ENCODE assay signal across 8 cellular contexts in the genomic region with DNA sequence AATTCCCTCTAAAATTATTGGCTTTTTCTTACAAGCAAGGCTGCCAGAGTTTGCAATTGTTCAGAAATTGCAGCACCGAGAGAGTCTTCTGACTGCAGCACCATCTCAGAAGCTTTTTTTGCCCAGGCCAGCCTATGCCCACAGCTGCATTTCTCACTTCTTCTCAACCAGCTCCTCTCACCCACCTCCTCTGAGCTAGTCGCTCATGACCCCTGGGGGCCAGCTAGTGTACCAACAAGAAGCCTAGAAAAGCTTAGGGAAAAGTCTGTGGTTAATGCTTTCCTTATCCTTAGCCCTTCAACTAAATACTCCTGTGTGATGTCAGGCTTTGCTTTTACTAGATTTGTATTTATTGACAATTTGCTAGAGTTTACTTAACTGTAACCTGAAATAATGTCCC.
DNase-seq lines count a peak whose midpoint lies in the region; ATAC-seq and TF ChIP-seq lines count a peak whose summit lies in the region.

No MANE protein-coding gene starts in this region.

- H3K4me1 ChIP-seq in mucosa of descending colon (ENCODE audit: low read depth) = no peaks in the 10 kb centered on the region
- H3K4me1 ChIP-seq in esophagus squamous epithelium = peaks cover 0 to 17% (median 0%) of the 10 kb centered on the region in 3 donors

- TF ChIP-seq POLR2A in esophagus squamous epithelium (IDR thresholded peaks at IDR 0.05) = no peak

- WGBS in esophagus squamous epithelium, 2 donors = 17 to 29% methylated on average over 2 of the region's 2 CpGs

- intact Hi-C loops in mucosa of descending colon (cut with DNase I, micrococcal nuclease) = no loop called here
- intact Hi-C loops in esophagus squamous epithelium (cut with DNase I) = no loop called here

- TF ChIP-seq CTCF in mucosa of descending colon (IDR thresholded peaks at IDR 0.05) (no peak), esophagus squamous epithelium (IDR thresholded peaks at IDR 0.05) (peak in 2 of 6 experiments; percentile 22 to 26)

- H3K36me3 ChIP-seq in mucosa of descending colon (ENCODE audit: low read depth) (no peaks in the 10 kb centered on the region), esophagus squamous epithelium (no peaks in the 10 kb centered on the region)

- ATAC-seq in HG02610 (IDR thresholded peaks at IDR 0.05; ENCODE audit: unreplicated experiment) (peak; percentile 68), mucosa of descending colon (no peak)
- ATAC-seq in activated CD4-positive, CD25-positive, alpha-beta regulatory T cell treated with anti-CD3 and anti-CD28 coated beads, Interleukin-2, amount 50 U/mL, for 24 hours = no peak

- H3K4me3 ChIP-seq in mucosa of descending colon (no peak overlapping the region), esophagus squamous epithelium (no peak overlapping the region)

- DNase-seq in NCI-H524 (lab: John Stamatoyannopoulos, UW) (peak; percentile 10 to 57), NCI-H524 treated with DMSO at 0.1 percent for 48 hours (lab: John Stamatoyannopoulos, UW) (no peak), NCI-H82 treated with DMSO at 0.1 percent for 48 hours (lab: John Stamatoyannopoulos, UW; ENCODE audit: unreplicated experiment) (peak; percentile 56), dermis blood vessel endothelial cell (peak; percentile 66), mucosa of descending colon (peak in 2 of 3 donors; percentile 10 to 28), esophagus squamous epithelium (lab: John Stamatoyannopoulos, UW) (no peak)

- H3K27me3 ChIP-seq in esophagus squamous epithelium = no peaks in the 10 kb centered on the region

- H3K27ac ChIP-seq in esophagus squamous epithelium = no peak overlapping the region

- H3K9me3 ChIP-seq in mucosa of descending colon (no peaks in the 10 kb centered on the region), esophagus squamous epithelium (no peaks in the 10 kb centered on the region)

Comparison
In these comparisons a context has a peak if more than half of its experiments do, and no peak if none do; other contexts are left out.
1. DNase-seq: peak in NCI-H524 (2 of 2), NCI-H82 treated with DMSO at 0.1 percent for 48 hours (single experiment), dermis blood vessel endothelial cell (single experiment) and mucosa of descending colon (2 of 3); none in NCI-H524 treated with DMSO at 0.1 percent for 48 hours (single experiment) and esophagus squamous epithelium (single experiment).